Comparison of ENCODE assay signal across 22 cellular contexts in the genomic region with DNA sequence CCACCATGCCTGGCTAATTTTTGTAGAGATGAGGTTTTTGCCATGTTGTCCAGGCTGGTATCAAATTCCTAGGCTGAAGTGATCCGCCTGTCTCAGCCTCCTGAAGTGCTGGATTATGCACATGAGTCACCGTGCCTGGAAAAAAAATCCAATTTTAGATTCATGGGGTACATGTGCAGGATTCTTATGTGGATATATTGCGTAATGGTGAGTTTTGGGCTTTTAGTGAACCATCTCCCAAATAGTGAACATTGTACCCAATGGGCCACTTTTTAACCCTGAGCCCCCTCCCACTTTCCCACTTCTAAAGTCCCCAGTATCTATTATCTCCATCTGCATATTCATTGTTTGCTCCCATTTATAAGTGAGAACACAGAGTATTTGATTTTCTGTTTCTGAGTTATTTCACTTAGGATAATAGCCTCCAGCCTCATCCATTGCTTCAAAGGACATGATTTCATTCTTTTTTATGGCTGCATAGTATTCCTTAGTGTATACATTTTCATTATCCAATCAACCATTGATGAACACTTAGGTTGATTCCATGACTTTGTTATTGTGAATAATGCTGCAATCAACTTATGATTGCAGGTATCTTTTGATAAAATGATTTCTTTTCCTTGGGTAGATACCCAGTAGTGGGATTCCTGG.
A peak's percentile ranks its signal among the peaks of the same experiment; 100 is the strongest.
DNase-seq lines count a peak whose midpoint lies in the region; ATAC-seq, FAIRE-seq and TF ChIP-seq lines count a peak whose summit lies in the region.
"Had no signal": no experiment of that assay in that cellular context is flagged by ENCODE, and none has a peak within 500 bp of the region (broad histone marks: within the 10 kb centered on the region; RNA-seq: fewer than 3 reads in every experiment).

No MANE protein-coding gene starts in this region.

- WGBS in H1 (ENCODE audit: extremely low coverage in 1 of 2, insufficient coverage in 1 of 2, insufficient read length in 1 of 2, insufficient replicate concordance in 2 of 2, low coverage in 1 of 2, low lambda C conversion rate in 2 of 2, missing lambda C conversion rate in 1 of 2), 2 experiments: 92% methylated on average over 3 of the region's 3 CpGs; no CpG with 5 or more reads in 1 of the 2 experiments

- H3K23me2 ChIP-seq in H1 (ENCODE audit: low read depth, low read length): no peaks in the 10 kb centered on the region

- no peak overlapping the region for H2BK5ac ChIP-seq in H1 (ENCODE audit: low read depth, low read length)

- H3K56ac ChIP-seq in H1 (replicated peaks; ENCODE audit: insufficient read length, low read depth, low read length): no peak overlapping the region

- no peaks in the 10 kb centered on the region for H4K20me1 ChIP-seq in H1 (replicated peaks in 1 of 2; ENCODE audit: control insufficient read depth in 1 of 2, insufficient read depth in 2 of 2, low read length in 2 of 2)
- H4K20me1 ChIP-seq: BLaER1 treated with 17β-estradiol and CSF1 and Interleukin-3, amounts not matched to agents 10 nM and 100 nM had no signal

- no peaks in the 10 kb centered on the region for H3K79me1 ChIP-seq in H1 (ENCODE audit: low read depth, low read length)

- no peak for TF ChIP-seq CTCF in HEK293 (tag by site-specific recombination; IDR thresholded peaks at IDR 0.05)
- no peak for TF ChIP-seq CTCF in H1 (IDR thresholded peaks at IDR 0.05; ENCODE audit: control extremely low read depth in 1 of 3, insufficient read depth in 1 of 3, low read depth in 1 of 3, low read length in 3 of 3)

- FAIRE-seq in H1 (lab: Jason Lieb, UNC): no peak
- FAIRE-seq: A204.1, GM12878 had no signal

- H4K8ac ChIP-seq in H1 (ENCODE audit: extremely low read depth, insufficient read depth, low read length): no peak overlapping the region

- no peak overlapping the region for H3K14ac ChIP-seq in H1 (ENCODE audit: insufficient read length)

- no peaks in the 10 kb centered on the region for H3K36me3 ChIP-seq in HEK293 (ENCODE audit: control insufficient read depth in 2 of 2, insufficient read depth in 1 of 2, low read length in 2 of 2)
- H3K36me3 ChIP-seq in H1 (ENCODE audit: control insufficient read depth in 2 of 4, insufficient read depth in 4 of 4, low read length in 3 of 4): no peaks in the 10 kb centered on the region
- H3K36me3 ChIP-seq: BE2C; BLaER1 treated with 17β-estradiol and CSF1 and Interleukin-3, amounts not matched to agents 10 nM and 100 nM had no signal

- H3K27ac ChIP-seq in HEK293 (ENCODE audit: extremely low read depth, low read depth, low read length) (no peak overlapping the region), H1 (ENCODE audit: low read depth, low read length) (no peak overlapping the region)
- H3K27ac ChIP-seq: 22Rv1; BLaER1 treated with 17β-estradiol and CSF1 and Interleukin-3, amounts not matched to agents 10 nM and 100 nM; GM23248 had no signal

- H3K4me3 ChIP-seq in HEK293 (ENCODE audit: low read depth, low read length): no peak overlapping the region
- no peak overlapping the region for H3K4me3 ChIP-seq in H1 (ENCODE audit: extremely low read depth in 1 of 4, insufficient read depth in 2 of 4, low read depth in 3 of 4, low read length in 4 of 4)
- H3K4me3 ChIP-seq: BLaER1 treated with 17β-estradiol and CSF1 and Interleukin-3, amounts not matched to agents 10 nM and 100 nM; GM12878; GM23248 had no signal

- no peak overlapping the region for H2BK20ac ChIP-seq in H1 (ENCODE audit: low read length)

- TF ChIP-seq RAD21 in H1 (IDR thresholded peaks at IDR 0.05 in 1 of 2, conservative IDR thresholded peaks at IDR 0.05 in 1 of 2; ENCODE audit: low read depth in 2 of 2, low read length in 2 of 2): no peak

- ATAC-seq in GM18519 (IDR thresholded peaks at IDR 0.05; ENCODE audit: low FRiP score, unreplicated experiment) (no peak), GM21528 (IDR thresholded peaks at IDR 0.05; ENCODE audit: low FRiP score, unreplicated experiment) (no peak)
- ATAC-seq: GM12878, HCT116 had no signal

- TF ChIP-seq EP300 in H1 (IDR thresholded peaks at IDR 0.05; ENCODE audit: borderline replicate concordance in 1 of 2, low read depth in 2 of 2, low read length in 2 of 2): no peak

- H3K4ac ChIP-seq in H1 (replicated peaks; ENCODE audit: insufficient read length, low read depth, low read length): no peak overlapping the region

- no peak overlapping the region for H2BK120ac ChIP-seq in H1 (replicated peaks; ENCODE audit: low read depth, low read length)

- no peak overlapping the region for H2AK5ac ChIP-seq in H1 (ENCODE audit: low read depth, low read length)

- no peak overlapping the region for H4K5ac ChIP-seq in H1 (ENCODE audit: insufficient read length, low read depth, low read length)

- DNase-seq in DMS53 (lab: John Stamatoyannopoulos, UW) (peak; percentile 16), DMS53 treated with DMSO at 0.1 percent for 48 hours (lab: John Stamatoyannopoulos, UW; ENCODE audit: unreplicated experiment) (no peak), H1 (ENCODE audit: low read depth in 1 of 2, low spot score in 2 of 2) (no peak)
- DNase-seq: ACHN; AML-193; BE2C; CD4-positive, alpha-beta T cell; CD8-positive, alpha-beta memory T cell; DMS79; EL; GDM1; GM23248; H9; HFFc6 had no signal

- no peaks in the 10 kb centered on the region for H3K27me3 ChIP-seq in H1 (replicated peaks in 1 of 4; ENCODE audit: control insufficient read depth in 3 of 4, extremely low read depth in 1 of 4, insufficient read depth in 3 of 4, low read length in 3 of 4)
- H3K27me3 ChIP-seq: BE2C; BLaER1 treated with 17β-estradiol and CSF1 and Interleukin-3, amounts not matched to agents 10 nM and 100 nM had no signal

- no peak overlapping the region for H3K23ac ChIP-seq in H1 (ENCODE audit: insufficient read length)

- no peak overlapping the region for H3K9ac ChIP-seq in H1 (replicated peaks in 1 of 4; ENCODE audit: extremely low read depth in 1 of 4, low read depth in 3 of 4, low read length in 3 of 4)
- H3K9ac ChIP-seq: BLaER1 treated with 17β-estradiol and CSF1 and Interleukin-3, amounts not matched to agents 10 nM and 100 nM; GM23248 had no signal

- no peaks in the 10 kb centered on the region for H3K79me2 ChIP-seq in H1 (ENCODE audit: control insufficient read depth in 1 of 2, insufficient read depth in 2 of 2, low read length in 2 of 2)

- POLR2A ChIA-PET in HEK293 (lab: Yijun Ruan, JAX): no interaction called here
- POLR2A ChIA-PET in H1 (lab: Charles Lee; ENCODE audit: partially characterized antibody): interaction anchor here (1.3 kb wide), 1 partner anchor 67 kb away, joined by 3 read pairs; no protein-coding TSS in a partner anchor

- H2BK15ac ChIP-seq in H1 (ENCODE audit: low read length): no peak overlapping the region

- H3K9me3 ChIP-seq in HEK293 (ENCODE audit: control insufficient read depth, insufficient read depth, low read depth, low read length) (no peaks in the 10 kb centered on the region), H1 (ENCODE audit: insufficient read depth in 2 of 2, low read depth in 1 of 2, low read length in 1 of 2) (no peaks in the 10 kb centered on the region)
- H3K9me3 ChIP-seq: BE2C had no signal

- CTCF ChIA-PET in HEK293 (lab: Yijun Ruan, JAX): interaction anchor here (1.4 to 4.0 kb wide), 2 partner anchors 9 kb away, joined by 4 to 27 read pairs; no protein-coding TSS in a partner anchor
- CTCF ChIA-PET in H1 (lab: Charles Lee; ENCODE audit: partially characterized antibody): no interaction called here

- no peak for TF ChIP-seq POLR2A in H1 (IDR thresholded peaks at IDR 0.05; ENCODE audit: control extremely low read depth in 1 of 2, low read depth in 2 of 2, low read length in 2 of 2)

- H2AFZ ChIP-seq in H1 (ENCODE audit: low read length): no peak overlapping the region
- H2AFZ ChIP-seq: GM23248 had no signal

- no peak overlapping the region for H3K4me2 ChIP-seq in H1 (ENCODE audit: insufficient read depth in 1 of 2, low read depth in 2 of 2, low read length in 2 of 2)
- H3K4me2 ChIP-seq: BLaER1 treated with 17β-estradiol and CSF1 and Interleukin-3, amounts not matched to agents 10 nM and 100 nM had no signal

- H2BK12ac ChIP-seq in H1 (ENCODE audit: low read depth, low read length): no peak overlapping the region

- H4K91ac ChIP-seq in H1 (replicated peaks; ENCODE audit: insufficient read length, low read length): no peak overlapping the region

- no peaks in the 10 kb centered on the region for H3K4me1 ChIP-seq in HEK293 (ENCODE audit: control insufficient read depth, insufficient read depth, low read length)
- no peaks in the 10 kb centered on the region for H3K4me1 ChIP-seq in H1 (replicated peaks in 1 of 4; ENCODE audit: control insufficient read depth in 3 of 4, insufficient read depth in 4 of 4, low read length in 3 of 4)
- H3K4me1 ChIP-seq: BE2C; BLaER1 treated with 17β-estradiol and CSF1 and Interleukin-3, amounts not matched to agents 10 nM and 100 nM had no signal

- no peak overlapping the region for H3K18ac ChIP-seq in H1 (ENCODE audit: extremely low read depth, low read length)

TF ChIP-seq in HEK293, 187 proteins besides CTCF, POLR2A, EP300 and RAD21:
- TF ChIP-seq ZNF146 (tag by site-specific recombination; IDR thresholded peaks at IDR 0.05): peak; percentile 80
- no peak for TF ChIP-seq MEIS1 (CRISPR knock-in tag; IDR thresholded peaks at IDR 0.05; ENCODE audit: borderline replicate concordance)
- TF ChIP-seq ZNF354C (tag by site-specific recombination; IDR thresholded peaks at IDR 0.05; ENCODE audit: borderline replicate concordance, low read depth): no peak
- TF ChIP-seq, protein P1, sequence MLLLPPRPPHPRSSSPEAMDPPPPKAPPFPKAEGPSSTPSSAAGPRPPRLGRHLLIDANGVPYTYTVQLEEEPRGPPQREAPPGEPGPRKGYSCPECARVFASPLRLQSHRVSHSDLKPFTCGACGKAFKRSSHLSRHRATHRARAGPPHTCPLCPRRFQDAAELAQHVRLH (tag by site-specific recombination; IDR thresholded peaks at IDR 0.05): 0 out of 2 replicates have a peak, but pooled peaks have one; percentile 35
- no peak for TF ChIP-seq IKZF3 (tag by site-specific recombination; IDR thresholded peaks at IDR 0.05)

TF ChIP-seq in H1, 55 proteins besides CTCF, POLR2A, EP300 and RAD21:
- TF ChIP-seq CEBPB (IDR thresholded peaks at IDR 0.05; ENCODE audit: low read depth, low read length) (peak; percentile 47; the same call in 1 of the 2 replicates), ZNF274 (IDR thresholded peaks at IDR 0.05; ENCODE audit: borderline replicate concordance, extremely low read depth, low read length) (no peak), KDM1A (IDR thresholded peaks at IDR 0.05; ENCODE audit: borderline replicate concordance, low read length) (peak; percentile 69; the same call in 1 of the 2 replicates), CBX5 (IDR thresholded peaks at IDR 0.05; ENCODE audit: low read depth, low read length) (no peak)
